ENCODE assay signal across 11 cellular contexts in genomic region chr10:35130588-35131146, GRCh38. TPM values are rescaled to one million over a fixed set of nuclear protein-coding genes. Genes with fewer than 3 reads are reported as not detected.
DNase-seq lines count a peak whose midpoint lies in the region; ATAC-seq and TF ChIP-seq lines count a peak whose summit lies in the region.
"Had no signal": no experiment of that assay in that cellular context is flagged by ENCODE, and none has a peak within 500 bp of the region (broad histone marks: within the 10 kb centered on the region; RNA-seq: fewer than 3 reads in every experiment).

No MANE protein-coding gene starts in this region.

- H3K36me3 ChIP-seq in Loucy (ENCODE audit: insufficient read depth, low read length) (no peaks in the 10 kb centered on the region), adrenal gland (replicated peaks in 1 of 2) (no peaks in the 10 kb centered on the region)
- H3K36me3 ChIP-seq: MG63 had no signal

- TF ChIP-seq POLR2A in adrenal gland (IDR thresholded peaks at IDR 0.05): no peak

- peak overlapping the region; percentile 94 for H3K4me2 ChIP-seq in Loucy (ENCODE audit: low read depth, low read length, poor library complexity, severe bottlenecking)

- peak overlapping the region; percentile 42 for H3K9ac ChIP-seq in Loucy (ENCODE audit: low read depth, low read length, poor library complexity, severe bottlenecking)
- H3K9ac ChIP-seq: parathyroid adenoma had no signal

- no peak for DNase-seq in activated T-cell treated with anti-CD3 and anti-CD28 coated beads, Interleukin-2, amount 50 U/mL, for 72 hours
- no peak for DNase-seq in activated T-cell treated with anti-CD3 and anti-CD28 coated beads for 4 hours
- DNase-seq in adrenal gland: no peak
- no peak for DNase-seq in stimulated activated naive B cell treated with anti-CD40 and anti-IgM and Interleukin-4, amounts not matched to agents 10 μg/mL and 1 μg/mL and 100 μg/mL, for 72 hours
- DNase-seq in NCI-H1694 treated with DMSO at 0.1 percent for 48 hours (lab: John Stamatoyannopoulos, UW): no peak
- DNase-seq in HT-29 (ENCODE audit: low spot score): no peak
- DNase-seq in Calu3: no peak
- DNase-seq: mammary epithelial cell, MG63 had no signal

- H3K4me1 Mint-ChIP-seq in activated T-cell treated with anti-CD3 and anti-CD28 coated beads, Interleukin-2, amount 50 U/mL, for 72 hours (ENCODE audit: low read depth): peaks cover 79% of the 10 kb centered on the region
- peaks cover 24 to 69% of the 10 kb centered on the region in 2 donors for H3K4me1 Mint-ChIP-seq in stimulated activated naive B cell treated with anti-CD40 and anti-IgM and Interleukin-4, amounts not matched to agents 10 μg/mL and 1 μg/mL and 100 μg/mL, for 72 hours
- no peaks in the 10 kb centered on the region for H3K4me1 Mint-ChIP-seq in Calu3 (ENCODE audit: low read depth, unreplicated experiment)

- TF ChIP-seq CTCF in Loucy (conservative IDR thresholded peaks at IDR 0.05; ENCODE audit: low read length): no peak
- TF ChIP-seq CTCF in adrenal gland (IDR thresholded peaks at IDR 0.05): no peak
- no peak for TF ChIP-seq CTCF in Calu3 (IDR thresholded peaks at IDR 0.05; ENCODE audit: unreplicated experiment)

- H3K27me3 Mint-ChIP-seq in activated T-cell treated with anti-CD3 and anti-CD28 coated beads, Interleukin-2, amount 50 U/mL, for 72 hours (ENCODE audit: low read depth): no peaks in the 10 kb centered on the region
- no peaks in the 10 kb centered on the region for H3K27me3 Mint-ChIP-seq in stimulated activated naive B cell treated with anti-CD40 and anti-IgM and Interleukin-4, amounts not matched to agents 10 μg/mL and 1 μg/mL and 100 μg/mL, for 72 hours
- H3K27me3 Mint-ChIP-seq in Calu3 (ENCODE audit: unreplicated experiment): no peaks in the 10 kb centered on the region

- H3K27ac Mint-ChIP-seq in activated T-cell treated with anti-CD3 and anti-CD28 coated beads, Interleukin-2, amount 50 U/mL, for 72 hours: peak overlapping the region; percentile 96
- H3K27ac Mint-ChIP-seq in stimulated activated naive B cell treated with anti-CD40 and anti-IgM and Interleukin-4, amounts not matched to agents 10 μg/mL and 1 μg/mL and 100 μg/mL, for 72 hours: peak overlapping the region; percentile 56
- no peak overlapping the region for H3K27ac Mint-ChIP-seq in Calu3 (ENCODE audit: unreplicated experiment)

- H3K4me3 ChIP-seq in Loucy (ENCODE audit: low read length, poor library complexity, severe bottlenecking): peak overlapping the region; percentile 98
- H3K4me3 ChIP-seq in adrenal gland: no peak overlapping the region
- H3K4me3 ChIP-seq: MG63 had no signal

- no peaks in the 10 kb centered on the region for H3K9me3 Mint-ChIP-seq in activated T-cell treated with anti-CD3 and anti-CD28 coated beads, Interleukin-2, amount 50 U/mL, for 72 hours
- H3K9me3 Mint-ChIP-seq in stimulated activated naive B cell treated with anti-CD40 and anti-IgM and Interleukin-4, amounts not matched to agents 10 μg/mL and 1 μg/mL and 100 μg/mL, for 72 hours: no peaks in the 10 kb centered on the region
- H3K9me3 Mint-ChIP-seq in Calu3 (ENCODE audit: low read depth, unreplicated experiment): no peaks in the 10 kb centered on the region

- intact Hi-C loops in adrenal gland (cut with DNase I) (no loop called here), Calu3 (cut with micrococcal nuclease; ENCODE audit: unreplicated experiment) (no loop called here)

- H3K4me1 ChIP-seq in Loucy (ENCODE audit: insufficient read depth, low read length, poor library complexity, severe bottlenecking) (peaks cover 77% of the 10 kb centered on the region), adrenal gland (replicated peaks in 1 of 2) (peaks cover 9 to 60% of the 10 kb centered on the region in 2 donors)

- H3K4me3 Mint-ChIP-seq in activated T-cell treated with anti-CD3 and anti-CD28 coated beads, Interleukin-2, amount 50 U/mL, for 72 hours: peak overlapping the region; percentile 83 to 92
- peak overlapping the region in 1 of 2 donors; percentile 19 for H3K4me3 Mint-ChIP-seq in stimulated activated naive B cell treated with anti-CD40 and anti-IgM and Interleukin-4, amounts not matched to agents 10 μg/mL and 1 μg/mL and 100 μg/mL, for 72 hours
- H3K4me3 Mint-ChIP-seq in Calu3 (ENCODE audit: low read depth, unreplicated experiment): no peak overlapping the region

- H3K9me3 ChIP-seq in Loucy (ENCODE audit: insufficient read depth, low read depth, low read length) (no peaks in the 10 kb centered on the region), adrenal gland (replicated peaks in 1 of 3) (no peaks in the 10 kb centered on the region)
- H3K9me3 ChIP-seq: MG63 had no signal

- WGBS in adrenal gland, 4 donors: 41 to 46% (median 46%) methylated on average over 5 of the region's 5 CpGs

- ATAC-seq in activated T-cell treated with anti-CD3 and anti-CD28 coated beads, Interleukin-2, amount 50 U/mL, for 72 hours (replicated peaks in 1 of 2): no peak
- ATAC-seq in stimulated activated naive B cell treated with anti-CD40 and anti-IgM and Interleukin-4, amounts not matched to agents 10 μg/mL and 1 μg/mL and 100 μg/mL, for 72 hours (replicated peaks): no peak

- H3K36me3 Mint-ChIP-seq in activated T-cell treated with anti-CD3 and anti-CD28 coated beads, Interleukin-2, amount 50 U/mL, for 72 hours (ENCODE audit: insufficient read depth in 2 of 2): peaks cover 3 to 18% of the 10 kb centered on the region in 2 donors
- H3K36me3 Mint-ChIP-seq in stimulated activated naive B cell treated with anti-CD40 and anti-IgM and Interleukin-4, amounts not matched to agents 10 μg/mL and 1 μg/mL and 100 μg/mL, for 72 hours: peaks cover 27 to 31% of the 10 kb centered on the region in 2 donors
- peaks cover 33% of the 10 kb centered on the region for H3K36me3 Mint-ChIP-seq in Calu3 (ENCODE audit: insufficient read depth, unreplicated experiment)

- peaks cover 15% of the 10 kb centered on the region; the same call in 1 of the 2 replicates for H3F3A ChIP-seq in Loucy (ENCODE audit: low read depth)

- BruUV-seq in Calu3 (replicated peaks; lab: Mats Ljungman, UMichigan): no TSS peak

- no peaks in the 10 kb centered on the region for H3K27me3 ChIP-seq in Loucy (ENCODE audit: insufficient read depth, low read length, poor library complexity, severe bottlenecking)
- no peaks in the 10 kb centered on the region for H3K27me3 ChIP-seq in adrenal gland
- H3K27me3 ChIP-seq: MG63 had no signal

- peaks cover 58% of the 10 kb centered on the region for H3K79me2 ChIP-seq in Loucy (ENCODE audit: insufficient read depth, low read length)

- H4K20me1 ChIP-seq in Loucy (ENCODE audit: insufficient read depth, low read length, poor library complexity, severe bottlenecking): peaks cover 7% of the 10 kb centered on the region

- H2AFZ ChIP-seq in Loucy (ENCODE audit: low read length): no peak overlapping the region
- H2AFZ ChIP-seq: parathyroid adenoma had no signal

- peak overlapping the region in 3 of 5 donors; percentile 32 to 100 (median 41) for H3K27ac ChIP-seq in adrenal gland
- H3K27ac ChIP-seq: parathyroid adenoma had no signal

- no peaks in the 10 kb centered on the region for H3K9me2 ChIP-seq in Loucy (replicated peaks; ENCODE audit: low read depth, low read length)

- CTCF ChIA-PET in Calu3 (lab: Charles Lee): no interaction called here

RNA-seq across cellular contexts. Expression of gene CREM, which starts 4.0 kb away (rescaled TPM):
- 100 to 1,000 TPM; 215 to 250 TPM for total RNA-seq in activated T-cell treated with anti-CD3 and anti-CD28 coated beads, Interleukin-2, amount 50 U/mL, for 72 hours
- 100 to 1,000 TPM in 5 of 8 donors, 10 to 100 TPM in 3; 75.2 to 266 (median 110) TPM for total RNA-seq in adrenal gland
- 100 to 1,000 TPM; 106 to 340 (median 136) TPM for polyA plus RNA-seq in adrenal gland
- total RNA-seq in HT-29 (2014; rRNA removed; shearing (Covaris generic)): 23.1 and 29.7 TPM in 2 replicates
- total RNA-seq in Calu3 (2022): 19.0 and 20.3 TPM in 2 replicates

RNA-seq across cellular contexts. Expression of gene CUL2, which starts 40.5 kb away (rescaled TPM):
- total RNA-seq in activated T-cell treated with anti-CD3 and anti-CD28 coated beads, Interleukin-2, amount 50 U/mL, for 72 hours: 10 to 100 TPM; 33.7 to 37.9 TPM
- total RNA-seq in adrenal gland: 10 to 100 TPM; 11.8 to 36.7 (median 26.1) TPM
- 10 to 100 TPM in 1 of 3 donors, 1 to 10 TPM in 2; 6.2 to 52.2 (median 7.3) TPM for polyA plus RNA-seq in adrenal gland
- total RNA-seq in HT-29 (2014; rRNA removed; shearing (Covaris generic)): 7.1 and 10.0 TPM in 2 replicates
- total RNA-seq in Calu3 (2022): 35.6 and 37.1 TPM in 2 replicates
